In the genomic region with DNA sequence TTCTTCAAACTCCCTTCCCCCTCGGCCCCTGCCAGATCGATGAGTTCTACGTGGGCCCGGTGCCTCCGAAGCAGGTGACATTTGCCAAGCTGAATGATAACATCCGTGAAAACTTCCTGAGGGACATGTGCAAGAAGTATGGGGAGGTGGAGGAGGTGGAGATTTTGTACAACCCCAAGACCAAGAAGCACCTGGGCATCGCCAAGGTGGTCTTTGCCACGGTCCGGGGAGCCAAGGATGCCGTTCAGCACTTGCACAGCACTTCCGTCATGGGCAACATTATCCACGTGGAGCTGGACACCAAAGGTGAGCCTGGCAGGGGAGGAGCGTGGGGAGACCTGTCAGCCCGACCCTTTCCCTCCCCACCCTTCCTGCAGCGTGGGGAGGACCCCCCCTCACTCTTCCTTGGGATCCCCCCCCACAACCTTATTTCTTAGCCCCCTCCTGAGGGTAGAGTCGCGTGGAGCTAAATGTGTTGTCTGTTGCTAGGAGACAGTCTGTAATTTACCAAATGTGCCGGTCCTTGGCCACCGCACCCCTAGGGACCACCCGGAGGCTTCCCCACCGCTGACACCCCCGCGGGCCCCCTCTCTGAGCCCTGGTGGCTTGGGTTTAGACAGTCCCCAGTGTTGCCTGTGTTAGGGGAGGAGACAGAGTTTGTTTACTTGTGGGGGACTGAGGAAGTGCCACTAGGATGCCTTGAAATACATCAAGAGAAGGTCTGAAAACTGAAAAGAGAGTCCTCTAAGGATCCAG, we compare ENCODE assay signal across 8 cellular contexts. TPM values are rescaled to one million over a fixed set of nuclear protein-coding genes. Genes with fewer than 3 reads are reported as not detected.
DNase-seq lines count a peak whose midpoint lies in the region; ATAC-seq and TF ChIP-seq lines count a peak whose summit lies in the region.

No MANE protein-coding gene starts in this region.

- DNase-seq in AG10803 (ENCODE audit: low read depth): no peak
- peak; percentile 53 for DNase-seq in HT-29 (ENCODE audit: low spot score)
- DNase-seq in astrocyte of the spinal cord (ENCODE audit: low read depth, low spot score): no peak
- no peak for DNase-seq in lung (ENCODE audit: low spot score)
- no peak for DNase-seq in upper lobe of right lung
- DNase-seq in stimulated activated CD4-positive, alpha-beta T cell treated with anti-CD3 and anti-CD28 coated beads, Interleukin-4, amount 100 ng/mL, for 24 hours: no peak

- H3K36me3 ChIP-seq in lung (ENCODE audit: control insufficient read depth in 2 of 2, insufficient read depth in 2 of 2, low read length in 2 of 2) (peaks cover 0 to 35% of the 10 kb centered on the region in 2 donors), upper lobe of right lung (peaks cover 41% of the 10 kb centered on the region)

- in situ Hi-C loops in astrocyte of the spinal cord (cut with HindIII; ENCODE audit: low sequenced_read_pairs): no loop called here

- no peak for ATAC-seq in lung (ENCODE audit: insufficient read depth, low FRiP score)
- ATAC-seq in upper lobe of right lung: no peak
- ATAC-seq in HG03469 (IDR thresholded peaks at IDR 0.05; ENCODE audit: unreplicated experiment): no peak
- no peak for ATAC-seq in GM21723 (IDR thresholded peaks at IDR 0.05; ENCODE audit: unreplicated experiment)

- H3K4me3 ChIP-seq in AG10803 (ENCODE audit: low read length) (peak overlapping the region; percentile 75), astrocyte of the spinal cord (ENCODE audit: low read depth, low read length) (peak overlapping the region; percentile 69), lung (peak overlapping the region; percentile 21), upper lobe of right lung (peak overlapping the region; percentile 71)

- no peak for TF ChIP-seq CTCF in AG10803 (conservative IDR thresholded peaks at IDR 0.05; ENCODE audit: low read length)
- no peak for TF ChIP-seq CTCF in astrocyte of the spinal cord (IDR thresholded peaks at IDR 0.05; ENCODE audit: low read depth, low read length)
- TF ChIP-seq CTCF in lung (IDR thresholded peaks at IDR 0.05; ENCODE audit: control extremely low read depth, extremely low read depth): no peak
- no peak for TF ChIP-seq CTCF in upper lobe of right lung (IDR thresholded peaks at IDR 0.05)

- intact Hi-C loops in upper lobe of right lung (cut with DNase I): no loop called here

- 5 to 6% methylated on average over 22 to 23 of the region's 23 CpGs for WGBS in lung, 2 donors

- H3K9me3 ChIP-seq in lung (ENCODE audit: control insufficient read depth in 2 of 2, insufficient read depth in 1 of 2, low read length in 1 of 2) (no peaks in the 10 kb centered on the region), upper lobe of right lung (no peaks in the 10 kb centered on the region)

- H3K27ac ChIP-seq in lung (ENCODE audit: low read depth in 1 of 2, low read length in 1 of 2): peak overlapping the region in 1 of 2 donors; percentile 65
- H3K27ac ChIP-seq in upper lobe of right lung: peak overlapping the region; percentile 100

- no peaks in the 10 kb centered on the region for H3K27me3 ChIP-seq in lung (ENCODE audit: control insufficient read depth, insufficient read depth)
- no peaks in the 10 kb centered on the region for H3K27me3 ChIP-seq in upper lobe of right lung

- peaks cover 5 to 12% of the 10 kb centered on the region in 2 donors for H3K4me1 ChIP-seq in lung (ENCODE audit: control insufficient read depth in 2 of 2, insufficient read depth in 2 of 2, low read length in 2 of 2)
- H3K4me1 ChIP-seq in upper lobe of right lung: peaks cover 30% of the 10 kb centered on the region

RNA-seq across cellular contexts. Expression of a gene that starts 2.2 kb away (rescaled TPM):
- 7.2 and 7.7 TPM in 2 replicates for total RNA-seq in HT-29 (2014; rRNA removed; shearing (Covaris generic))
- total RNA-seq in lung: 10 to 100 TPM; 12.4 to 28.1 TPM
- polyA plus RNA-seq in lung: 1 to 10 TPM; 7.3 to 8.3 TPM
- total RNA-seq in upper lobe of right lung: 18.4 TPM

RNA-seq across cellular contexts. Expression of a gene that starts 12.5 kb away (rescaled TPM):
- 35.1 and 37.2 TPM in 2 replicates for total RNA-seq in HT-29 (2014; rRNA removed; shearing (Covaris generic))
- total RNA-seq in lung (10 to 100 TPM; 33.2 to 34.7 TPM), upper lobe of right lung (41.0 TPM)
- polyA plus RNA-seq in lung: 10 to 100 TPM; 15.1 to 16.5 TPM

RNA-seq across cellular contexts. Expression of a gene that starts 52.7 kb away (rescaled TPM):
- total RNA-seq in HT-29 (2014; rRNA removed; shearing (Covaris generic)): not detected in 2 replicates
- 1 to 10 TPM in 1 of 2 donors, not detected in 1; 4.0 TPM for total RNA-seq in lung
- polyA plus RNA-seq in lung: 1 to 10 TPM in 1 of 2 donors, under 1 TPM in 1; 0.88 to 1.2 TPM
- total RNA-seq in upper lobe of right lung: 1.8 TPM

Comparison
In these comparisons a context has a peak if more than half of its experiments do, and no peak if none do; other contexts are left out.
1. H3K4me3 ChIP-seq: peak in every context shown above with its lines; median percentile 75 in AG10803; 71 in upper lobe of right lung; 69 in astrocyte of the spinal cord; 21 in lung.